Comparison of ENCODE assay signal across 17 cellular contexts in genomic region chr10:124713679-124714298, GRCh38. TPM values are rescaled to one million over a fixed set of nuclear protein-coding genes. Genes with fewer than 3 reads are reported as not detected.
DNase-seq lines count a peak whose midpoint lies in the region; ATAC-seq and TF ChIP-seq lines count a peak whose summit lies in the region.
"Had no signal": no experiment of that assay in that cellular context is flagged by ENCODE, and none has a peak within 500 bp of the region (broad histone marks: within the 10 kb centered on the region; RNA-seq: fewer than 3 reads in every experiment).

No MANE protein-coding gene starts in this region.

- H3K27ac ChIP-seq in temporal lobe (ENCODE audit: low read depth, low read length): peak overlapping the region; percentile 72

- POLR2A ChIA-PET in WTC11 (lab: Charles Lee): no interaction called here

- H3K4me3 Mint-ChIP-seq in activated T-cell treated with anti-CD3 and anti-CD28 coated beads, Interleukin-2, amount 50 U/mL, for 24 hours: no peak overlapping the region
- no peak overlapping the region for H3K4me3 Mint-ChIP-seq in WTC11
- no peak overlapping the region for H3K4me3 Mint-ChIP-seq in mesothelial cell of epicardium
- H3K4me3 Mint-ChIP-seq: GM23338 had no signal

- no peaks in the 10 kb centered on the region for H3K9me3 Mint-ChIP-seq in activated T-cell treated with anti-CD3 and anti-CD28 coated beads, Interleukin-2, amount 50 U/mL, for 24 hours
- no peaks in the 10 kb centered on the region for H3K9me3 Mint-ChIP-seq in WTC11
- H3K9me3 Mint-ChIP-seq in mesothelial cell of epicardium: no peaks in the 10 kb centered on the region
- H3K9me3 Mint-ChIP-seq: GM23338 had no signal

- ATAC-seq in WTC11 (no peak), HG03175 (IDR thresholded peaks at IDR 0.05; ENCODE audit: unreplicated experiment) (no peak)
- ATAC-seq: GM23338 had no signal

- H3K36me3 Mint-ChIP-seq in activated T-cell treated with anti-CD3 and anti-CD28 coated beads, Interleukin-2, amount 50 U/mL, for 24 hours (ENCODE audit: low read depth): peaks cover 27% of the 10 kb centered on the region
- H3K36me3 Mint-ChIP-seq in WTC11: no peaks in the 10 kb centered on the region
- H3K36me3 Mint-ChIP-seq in mesothelial cell of epicardium: no peaks in the 10 kb centered on the region

- peak overlapping the region; percentile 35 for H3K27ac Mint-ChIP-seq in activated T-cell treated with anti-CD3 and anti-CD28 coated beads, Interleukin-2, amount 50 U/mL, for 24 hours
- H3K27ac Mint-ChIP-seq in WTC11: peak overlapping the region; percentile 28; the same call in 1 of the 2 replicates
- peak overlapping the region; percentile 58 for H3K27ac Mint-ChIP-seq in mesothelial cell of epicardium
- H3K27ac Mint-ChIP-seq: GM23338 had no signal

- no peak for DNase-seq in activated T-cell treated with anti-CD3 and anti-CD28 coated beads, Interleukin-2, amount 50 U/mL, for 24 hours
- DNase-seq in activated T-cell treated with anti-CD3 and anti-CD28 coated beads, Interleukin-2, amount 50 U/mL, for 1 hour: no peak
- DNase-seq in WTC11 (ENCODE audit: low spot score) (no peak), mesothelial cell of epicardium (ENCODE audit: low spot score in 2 of 2, unreplicated experiment in 2 of 2) (no peak), activated gamma-delta T cell treated with Interleukin-2 at 50 U/mL for 16 hours (no peak), NCI-H446 treated with DMSO at 0.1 percent for 48 hours (lab: John Stamatoyannopoulos, UW) (no peak)
- DNase-seq: activated naive CD4-positive, alpha-beta T cell treated with anti-CD3 and anti-CD28 coated beads, Interleukin-2, amount 50 U/mL, for 16 hours; effector CD8-positive, alpha-beta T cell; foreskin fibroblast; mammary epithelial cell; MV-4-11; NCI-H2171; SIG-M5; upper lobe of left lung had no signal

- H3K27me3 Mint-ChIP-seq in activated T-cell treated with anti-CD3 and anti-CD28 coated beads, Interleukin-2, amount 50 U/mL, for 24 hours: no peaks in the 10 kb centered on the region
- H3K27me3 Mint-ChIP-seq in WTC11 (ENCODE audit: low read depth) (no peaks in the 10 kb centered on the region), mesothelial cell of epicardium (ENCODE audit: low read depth) (no peaks in the 10 kb centered on the region)

- H3K4me1 Mint-ChIP-seq in activated T-cell treated with anti-CD3 and anti-CD28 coated beads, Interleukin-2, amount 50 U/mL, for 24 hours (ENCODE audit: low read depth): peaks cover 91% of the 10 kb centered on the region
- H3K4me1 Mint-ChIP-seq in WTC11 (peaks cover 28% of the 10 kb centered on the region), mesothelial cell of epicardium (peaks cover 71% of the 10 kb centered on the region)

- TF ChIP-seq CTCF in WTC11 (IDR thresholded peaks at IDR 0.05) (no peak), mesothelial cell of epicardium (IDR thresholded peaks at IDR 0.05; ENCODE audit: unreplicated experiment) (no peak)

- CTCF ChIA-PET in WTC11 (lab: Charles Lee): interaction anchor here (0.7 to 1.5 kb wide), 5 partner anchors 12 to 42 kb away, joined by 3 to 9 read pairs (median 4); no protein-coding TSS in a partner anchor

TF ChIP-seq in WTC11, 78 proteins besides CTCF, POLR2A, EP300 and RAD21 (continues in another document):
- TF ChIP-seq JUN (CRISPR knock-in tag; IDR thresholded peaks at IDR 0.05) (no peak), SP1 (CRISPR knock-in tag; conservative IDR thresholded peaks at IDR 0.05) (no peak), TCF7 (CRISPR knock-in tag; IDR thresholded peaks at IDR 0.05; ENCODE audit: low read depth) (no peak), ELF4 (CRISPR knock-in tag; IDR thresholded peaks at IDR 0.05; ENCODE audit: low read depth) (no peak), PRDM15 (CRISPR knock-in tag; IDR thresholded peaks at IDR 0.05) (no peak), ZBTB43 (CRISPR knock-in tag; IDR thresholded peaks at IDR 0.05) (no peak), ZNF416 (CRISPR knock-in tag; IDR thresholded peaks at IDR 0.05) (no peak), ARID4B (CRISPR knock-in tag; IDR thresholded peaks at IDR 0.05; ENCODE audit: borderline replicate concordance) (no peak), TEAD4 (CRISPR knock-in tag; IDR thresholded peaks at IDR 0.05) (no peak), ZNF396 (CRISPR knock-in tag; IDR thresholded peaks at IDR 0.05; ENCODE audit: borderline replicate concordance) (no peak), GABPB1 (CRISPR knock-in tag; IDR thresholded peaks at IDR 0.05) (no peak), MAX (CRISPR knock-in tag; IDR thresholded peaks at IDR 0.05) (no peak), CBFB (CRISPR knock-in tag; IDR thresholded peaks at IDR 0.05; ENCODE audit: low read depth) (no peak), ZBTB21 (CRISPR knock-in tag; IDR thresholded peaks at IDR 0.05; ENCODE audit: borderline replicate concordance) (no peak)
- TF ChIP-seq, protein P1, sequence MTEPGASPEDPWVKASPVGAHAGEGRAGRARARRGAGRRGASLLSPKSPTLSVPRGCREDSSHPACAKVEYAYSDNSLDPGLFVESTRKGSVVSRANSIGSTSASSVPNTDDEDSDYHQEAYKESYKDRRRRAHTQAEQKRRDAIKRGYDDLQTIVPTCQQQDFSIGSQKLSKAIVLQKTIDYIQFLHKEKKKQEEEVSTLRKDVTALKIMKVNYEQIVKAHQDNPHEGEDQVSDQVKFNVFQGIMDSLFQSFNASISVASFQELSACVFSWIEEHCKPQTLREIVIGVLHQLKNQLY (CRISPR knock-in tag; IDR thresholded peaks at IDR 0.05): no peak

RNA-seq across cellular contexts. Expression of gene FAM53B, which starts 30.4 kb away (rescaled TPM):
- total RNA-seq in WTC11 (2021) (18.7 to 21.3 TPM (median 19.9 TPM) in 3 replicates), mesothelial cell of epicardium (40.7 to 43.0 TPM (median 42.0 TPM) in 3 replicates), temporal lobe (17.0 TPM)
